Comparison of ENCODE assay signal across 8 cellular contexts in the genomic region with DNA sequence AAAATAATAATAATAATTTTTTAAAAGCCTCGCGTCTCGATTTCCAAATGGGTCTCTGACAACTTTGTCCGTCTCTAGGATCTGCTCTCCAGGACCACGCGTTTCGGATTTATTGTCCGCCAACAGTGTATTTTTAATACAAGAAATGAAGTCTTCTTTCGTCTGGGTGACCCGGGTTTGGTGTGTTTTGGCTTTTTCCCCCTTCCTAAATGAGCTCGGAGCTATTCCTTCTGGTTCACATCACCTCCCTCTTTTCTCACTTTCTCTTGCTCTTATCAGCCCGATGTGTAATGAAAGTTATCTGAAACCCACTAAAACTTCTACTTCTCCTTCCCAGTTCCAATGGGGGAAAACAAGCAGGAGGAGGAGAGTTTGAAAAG.
DNase-seq lines count a peak whose midpoint lies in the region; ATAC-seq and TF ChIP-seq lines count a peak whose summit lies in the region.

No MANE protein-coding gene starts in this region.

- peaks cover 5 to 24% (median 17%) of the 10 kb centered on the region in 10 experiments; a peak in 15 of 20 replicates for H3K4me1 ChIP-seq in BLaER1 treated with 17β-estradiol and CSF1 and Interleukin-3, amounts not matched to agents 10 nM and 100 nM
- peaks cover 16% of the 10 kb centered on the region for H3K4me1 ChIP-seq in mesodermal cell (ENCODE audit: control insufficient read depth, insufficient read depth, low read length, poor library complexity, severe bottlenecking)

- H3K4me2 ChIP-seq in BLaER1 treated with 17β-estradiol and CSF1 and Interleukin-3, amounts not matched to agents 10 nM and 100 nM: peak overlapping the region; percentile 27 to 97 (median 64)

- no peaks in the 10 kb centered on the region for H3K36me3 ChIP-seq in BLaER1 treated with 17β-estradiol and CSF1 and Interleukin-3, amounts not matched to agents 10 nM and 100 nM
- H3K36me3 ChIP-seq in mesodermal cell (ENCODE audit: control insufficient read depth, insufficient read depth, low read length): no peaks in the 10 kb centered on the region

- peaks cover 0 to 43% (median 35%) of the 10 kb centered on the region in 11 experiments; a peak in 17 of 22 replicates for H4K20me1 ChIP-seq in BLaER1 treated with 17β-estradiol and CSF1 and Interleukin-3, amounts not matched to agents 10 nM and 100 nM

- TF ChIP-seq CTCF in omental fat pad (IDR thresholded peaks at IDR 0.05): no peak

- H3K27me3 ChIP-seq in BLaER1 treated with 17β-estradiol and CSF1 and Interleukin-3, amounts not matched to agents 10 nM and 100 nM: peaks cover 85 to 99% (median 88%) of the 10 kb centered on the region in 11 experiments

- peaks cover 4% of the 10 kb centered on the region for H3K36me3 Mint-ChIP-seq in IgD-negative memory B cell
- H3K36me3 Mint-ChIP-seq in central memory CD8-positive, alpha-beta T cell (ENCODE audit: insufficient read depth): peaks cover 2% of the 10 kb centered on the region

- 4% methylated on average over 5 of the region's 12 CpGs; no CpG with 5 or more reads in 1 of the 2 experiments for WGBS in mesodermal cell (ENCODE audit: insufficient coverage in 2 of 2), 2 experiments

- H3K27ac ChIP-seq in BLaER1 treated with 17β-estradiol and CSF1 and Interleukin-3, amounts not matched to agents 10 nM and 100 nM: no peak overlapping the region
- peak overlapping the region; percentile 67 for H3K27ac ChIP-seq in mesodermal cell (ENCODE audit: low read depth, low read length, severe bottlenecking)

- H3K4me3 ChIP-seq in BLaER1 treated with 17β-estradiol and CSF1 and Interleukin-3, amounts not matched to agents 10 nM and 100 nM: peak overlapping the region in 9 of 10 experiments; percentile 1 to 55 (median 40); a peak in 13 of 20 replicates
- peak overlapping the region; percentile 56 for H3K4me3 ChIP-seq in mesodermal cell (ENCODE audit: extremely low read depth, insufficient read depth, low read length, poor library complexity, severe bottlenecking)

- peaks cover 59% of the 10 kb centered on the region for H3K27me3 Mint-ChIP-seq in IgD-negative memory B cell
- peaks cover 56% of the 10 kb centered on the region for H3K27me3 Mint-ChIP-seq in central memory CD8-positive, alpha-beta T cell

- H3K27ac Mint-ChIP-seq in IgD-negative memory B cell: peak overlapping the region in 2 of 3 donors; percentile 26 to 41
- no peak overlapping the region for H3K27ac Mint-ChIP-seq in central memory CD8-positive, alpha-beta T cell (ENCODE audit: low read depth)

- H3K4me1 Mint-ChIP-seq in IgD-negative memory B cell: peaks cover 10 to 22% (median 14%) of the 10 kb centered on the region in 3 donors
- H3K4me1 Mint-ChIP-seq in central memory CD8-positive, alpha-beta T cell: peaks cover 21% of the 10 kb centered on the region

- peak overlapping the region in 2 of 11 experiments; percentile 28 to 44; a peak in 2 of 22 replicates for H3K9ac ChIP-seq in BLaER1 treated with 17β-estradiol and CSF1 and Interleukin-3, amounts not matched to agents 10 nM and 100 nM

- DNase-seq in central memory CD8-positive, alpha-beta T cell (ENCODE audit: low spot score in 2 of 2): no peak
- DNase-seq in left lobe of liver (ENCODE audit: low spot score): no peak
- DNase-seq in pons (ENCODE audit: low spot score): no peak
- DNase-seq in amniotic stem cell (lab: John Stamatoyannopoulos, UW): no peak
- DNase-seq in omental fat pad (ENCODE audit: low spot score): no peak

- peak overlapping the region; percentile 5 to 70 (median 57) for H3K4me3 Mint-ChIP-seq in IgD-negative memory B cell
- peak overlapping the region; percentile 54 for H3K4me3 Mint-ChIP-seq in central memory CD8-positive, alpha-beta T cell

- H3K9me3 ChIP-seq in BLaER1 treated with 17β-estradiol and CSF1 and Interleukin-3, amounts not matched to agents 10 nM and 100 nM (replicated peaks in 1 of 11): no peaks in the 10 kb centered on the region
- no peaks in the 10 kb centered on the region for H3K9me3 ChIP-seq in mesodermal cell (ENCODE audit: control insufficient read depth, low read length)

- no peak for ATAC-seq in central memory CD8-positive, alpha-beta T cell (replicated peaks; ENCODE audit: extremely low read depth, poor library complexity, severe bottlenecking)
- ATAC-seq in left lobe of liver (no peak), omental fat pad (ENCODE audit: low FRiP score) (no peak)

- H3K9me3 Mint-ChIP-seq in IgD-negative memory B cell: peaks cover 0 to 3% (median 0%) of the 10 kb centered on the region in 3 donors
- H3K9me3 Mint-ChIP-seq in central memory CD8-positive, alpha-beta T cell: no peaks in the 10 kb centered on the region
